Comparison of ENCODE assay signal across 8 cellular contexts in the genomic region with DNA sequence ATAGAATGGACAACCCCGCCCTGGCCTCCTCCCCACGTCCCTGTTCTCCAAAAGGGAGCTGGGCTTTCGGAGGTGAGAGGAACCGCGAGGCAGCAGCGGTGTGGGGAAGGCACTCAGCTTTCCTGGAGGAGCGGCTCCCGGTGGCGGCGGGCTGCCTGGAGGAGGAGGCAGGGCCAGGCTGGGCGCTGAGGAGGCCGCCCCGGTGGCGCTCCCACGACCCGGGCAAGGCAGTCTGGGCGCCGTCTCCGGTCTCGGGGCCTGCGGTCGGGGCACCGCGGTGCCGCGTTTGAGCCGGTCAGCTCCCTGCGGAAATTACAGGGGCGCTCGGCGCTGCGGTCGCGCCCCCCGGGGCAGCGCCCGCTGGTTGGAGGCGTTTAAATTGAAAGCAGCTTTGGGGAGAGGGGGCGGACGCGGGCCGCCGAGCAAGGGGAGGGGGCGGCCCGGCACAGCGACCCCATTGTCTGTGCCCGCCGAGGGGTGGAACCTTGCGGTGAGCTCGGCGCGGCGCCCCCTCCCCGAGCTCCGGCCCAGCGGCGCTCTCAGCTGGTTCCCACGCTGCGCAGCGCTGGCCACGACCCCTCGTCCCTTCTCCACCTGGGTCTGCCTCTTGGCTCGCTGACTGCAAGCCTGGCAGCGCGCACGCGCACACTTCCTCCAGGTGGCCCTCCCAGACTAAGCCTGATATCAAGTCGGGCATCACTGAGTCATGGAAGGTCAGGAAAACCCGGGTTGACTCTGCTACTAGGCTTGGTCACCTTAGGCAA. TPM values are rescaled to one million over a fixed set of nuclear protein-coding genes. Genes with fewer than 3 reads are reported as not detected.
DNase-seq lines count a peak whose midpoint lies in the region; ATAC-seq and TF ChIP-seq lines count a peak whose summit lies in the region.

No MANE protein-coding gene starts in this region.

- in situ Hi-C loops in transverse colon (cut with MboI; ENCODE audit: low pct_ligation_motif_present in 1 of 4, low pct_unique_long_range_greater_than_20kb in 1 of 4, low sequenced_read_pairs in 3 of 4): no loop called here

- DNase-seq in activated CD4-positive, alpha-beta T cell treated with anti-CD3 and anti-CD28 coated beads for 4 hours: peak; percentile 5 to 13
- no peak for DNase-seq in activated CD4-positive, alpha-beta T cell treated with anti-CD3 and anti-CD28 coated beads, Interleukin-2, amount 50 U/mL, for 1 hour
- peak; percentile 51 for DNase-seq in activated naive CD8-positive, alpha-beta T cell treated with anti-CD3 and anti-CD28 coated beads, Interleukin-2, amount 50 U/mL, for 24 hours
- DNase-seq in left kidney (ENCODE audit: low read depth, low spot score) (peak; percentile 68), COLO829 (ENCODE audit: low spot score) (no peak), transverse colon (no peak)
- DNase-seq in stimulated activated CD8-positive, alpha-beta memory T cell treated with anti-CD3 and anti-CD28 coated beads, Interleukin-7, amount 100 ng/mL, for 48 hours (ENCODE audit: extremely low read depth in 1 of 2, low read depth in 1 of 2): peak; percentile 4 to 17

- ATAC-seq in activated naive CD8-positive, alpha-beta T cell treated with anti-CD3 and anti-CD28 coated beads, Interleukin-2, amount 50 U/mL, for 24 hours: peak; percentile 78
- no peak for ATAC-seq in GM19463 (IDR thresholded peaks at IDR 0.05; ENCODE audit: unreplicated experiment)

- H3K9me3 Mint-ChIP-seq in activated naive CD8-positive, alpha-beta T cell treated with anti-CD3 and anti-CD28 coated beads, Interleukin-2, amount 50 U/mL, for 24 hours: no peaks in the 10 kb centered on the region

- no peak for TF ChIP-seq POLR2A in transverse colon (IDR thresholded peaks at IDR 0.05)

- peaks cover 74% of the 10 kb centered on the region for H3K27me3 Mint-ChIP-seq in activated naive CD8-positive, alpha-beta T cell treated with anti-CD3 and anti-CD28 coated beads, Interleukin-2, amount 50 U/mL, for 24 hours

- peak overlapping the region in 1 of 4 donors; percentile 16 for H3K4me3 ChIP-seq in transverse colon

- peaks cover 0 to 5% (median 2%) of the 10 kb centered on the region in 4 donors for H3K4me1 ChIP-seq in transverse colon

- no peak overlapping the region for H3K27ac ChIP-seq in transverse colon

- H3K9me3 ChIP-seq in transverse colon: no peaks in the 10 kb centered on the region

- TF ChIP-seq EP300 in transverse colon (IDR thresholded peaks at IDR 0.05; ENCODE audit: low read depth): no peak

- no peak for TF ChIP-seq CTCF in transverse colon (IDR thresholded peaks at IDR 0.05)

- peak overlapping the region; percentile 68 for H3K4me3 Mint-ChIP-seq in activated naive CD8-positive, alpha-beta T cell treated with anti-CD3 and anti-CD28 coated beads, Interleukin-2, amount 50 U/mL, for 24 hours

- no peak overlapping the region for H3K27ac Mint-ChIP-seq in activated naive CD8-positive, alpha-beta T cell treated with anti-CD3 and anti-CD28 coated beads, Interleukin-2, amount 50 U/mL, for 24 hours

- no peaks in the 10 kb centered on the region for H3K36me3 ChIP-seq in transverse colon

- intact Hi-C loops in transverse colon (cut with DNase I; ENCODE audit: low total_unique reads): no loop called here

- WGBS in transverse colon (ENCODE audit: low coverage in 1 of 2), 2 donors: 0 to 11% methylated on average over 2 to 40 of the region's 69 CpGs

- peaks cover 94% of the 10 kb centered on the region for H3K27me3 ChIP-seq in transverse colon

- no peaks in the 10 kb centered on the region for H3K36me3 Mint-ChIP-seq in activated naive CD8-positive, alpha-beta T cell treated with anti-CD3 and anti-CD28 coated beads, Interleukin-2, amount 50 U/mL, for 24 hours (ENCODE audit: low read depth)

- peaks cover 7% of the 10 kb centered on the region for H3K4me1 Mint-ChIP-seq in activated naive CD8-positive, alpha-beta T cell treated with anti-CD3 and anti-CD28 coated beads, Interleukin-2, amount 50 U/mL, for 24 hours

RNA-seq across cellular contexts. Expression of a gene that starts 58.7 kb away (rescaled TPM):
- total RNA-seq in transverse colon: not detected

Comparison
In these comparisons a context has a peak if more than half of its experiments do, and no peak if none do; other contexts are left out.
1. DNase-seq: peak in activated CD4-positive, alpha-beta T cell treated with anti-CD3 and anti-CD28 coated beads for 4 hours (2 of 2), activated naive CD8-positive, alpha-beta T cell treated with anti-CD3 and anti-CD28 coated beads, Interleukin-2, amount 50 U/mL, for 24 hours (single experiment), left kidney (single experiment) and stimulated activated CD8-positive, alpha-beta memory T cell treated with anti-CD3 and anti-CD28 coated beads, Interleukin-7, amount 100 ng/mL, for 48 hours (2 of 2); none in activated CD4-positive, alpha-beta T cell treated with anti-CD3 and anti-CD28 coated beads, Interleukin-2, amount 50 U/mL, for 1 hour (single experiment), COLO829 (single experiment) and transverse colon (single experiment).